Comparison of ENCODE assay signal across 8 cellular contexts in the genomic region with DNA sequence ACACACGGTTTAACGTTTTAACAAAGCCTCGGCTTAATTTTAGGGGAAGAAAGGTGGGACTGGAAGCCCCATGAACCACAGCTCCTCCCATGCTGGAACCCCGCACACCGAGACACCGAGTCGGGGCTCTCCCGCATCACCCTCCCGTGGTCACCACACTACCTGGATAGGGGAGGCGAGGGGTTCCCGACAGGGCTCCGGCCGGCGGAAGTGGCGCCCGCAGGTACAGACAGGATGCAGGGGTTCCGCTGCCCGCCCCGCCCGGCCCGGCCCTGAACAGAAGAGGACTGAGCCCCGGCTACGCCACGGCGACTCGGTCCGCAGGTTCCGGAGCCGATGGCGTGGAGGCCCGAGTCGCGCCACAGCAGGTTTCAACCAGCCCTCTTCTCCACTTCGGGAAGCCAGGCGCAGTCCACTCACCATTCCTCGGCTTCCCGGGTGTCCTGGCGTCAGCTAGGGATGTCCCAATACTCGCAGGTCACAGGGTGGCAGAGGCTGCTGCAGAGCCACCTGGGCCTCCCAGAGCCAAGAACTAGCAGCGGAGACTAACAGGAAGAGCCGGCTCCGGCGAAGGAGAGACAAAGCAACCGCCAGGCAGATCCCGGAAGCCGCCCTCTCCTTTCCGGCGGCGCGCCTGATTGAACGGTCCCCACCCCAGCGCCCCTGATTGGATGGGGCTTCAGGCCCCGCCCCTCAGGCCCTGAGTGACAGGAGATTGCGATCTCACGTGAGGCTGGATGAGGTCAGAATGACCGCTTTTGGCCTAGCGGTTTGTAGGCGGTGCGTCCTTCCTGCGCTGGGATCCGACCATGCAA. TPM values are rescaled to one million over a fixed set of nuclear protein-coding genes. Genes with fewer than 3 reads are reported as not detected.
A peak's percentile ranks its signal among the peaks of the same experiment; 100 is the strongest.
DNase-seq lines count a peak whose midpoint lies in the region; ATAC-seq and TF ChIP-seq lines count a peak whose summit lies in the region.

TSS of gene ZNF669 (minus strand) at position 580 of the 815 bp plus-strand sequence. CDS start at position 423, 157 bp downstream.

- no peaks in the 10 kb centered on the region for H3K4me1 ChIP-seq in testis

- DNase-seq in NCI-H1048 (lab: John Stamatoyannopoulos, UW) (peak; percentile 99), SK-N-MC (ENCODE audit: low read depth, low spot score) (peak; percentile 30), glomerular visceral epithelial cell (ENCODE audit: extremely low spot score) (peak; percentile 96), omental fat pad (ENCODE audit: low spot score) (peak; percentile 88), testis (peak; percentile 99)
- DNase-seq in activated naive CD4-positive, alpha-beta T cell treated with anti-CD3 and anti-CD28 coated beads, Interleukin-2, amount 50 U/mL, for 16 hours: peak; percentile 95

- peaks cover 26% of the 10 kb centered on the region for H3K9me3 ChIP-seq in SK-N-MC (ENCODE audit: low read depth, low read length)
- H3K9me3 ChIP-seq in testis: no peaks in the 10 kb centered on the region

- peak; percentile 45 for TF ChIP-seq POLR2A in testis (IDR thresholded peaks at IDR 0.05)

- WGBS in testis, 2 donors: 0 to 1% methylated on average over 33 to 61 of the region's 61 CpGs

- H3K36me3 ChIP-seq in SK-N-MC (ENCODE audit: insufficient read depth, low read length) (peaks cover 39% of the 10 kb centered on the region), testis (ENCODE audit: low read depth, missing control alignments) (no peaks in the 10 kb centered on the region)

- peak within 1 kb of the TSS; percentile 77 for H3K4me3 ChIP-seq in GM08714 (ENCODE audit: low read length)
- H3K4me3 ChIP-seq in SK-N-MC: peak within 1 kb of the TSS; percentile 84
- peak within 1 kb of the TSS; percentile 71 to 94 for H3K4me3 ChIP-seq in testis

- intact Hi-C loops in testis (cut with DNase I; ENCODE audit: low total_unique reads): no loop called here

- no peaks in the 10 kb centered on the region for H3K27me3 ChIP-seq in testis

- 0 out of 2 replicates have a peak within 1 kb of the TSS, but pooled peaks have one; percentile 4 for H3K27ac ChIP-seq in SK-N-MC
- H3K27ac ChIP-seq in testis: peak within 1 kb of the TSS; percentile 75 to 79

- ATAC-seq in HG02588 (IDR thresholded peaks at IDR 0.05; ENCODE audit: unreplicated experiment) (peak; percentile 99), omental fat pad (ENCODE audit: low FRiP score) (peak; percentile 99)

- TF ChIP-seq CTCF in omental fat pad (IDR thresholded peaks at IDR 0.05) (no peak), testis (IDR thresholded peaks at IDR 0.05) (no peak)

- H3K9ac ChIP-seq in SK-N-MC (ENCODE audit: insufficient read length): peak within 1 kb of the TSS; percentile 81

RNA-seq across cellular contexts. Expression of gene ZNF669, which starts in this region (rescaled TPM):
- total RNA-seq in omental fat pad (1 to 10 TPM; 4.0 to 9.1 (median 6.3) TPM), testis (10 to 100 TPM in 1 of 2 donors, 1 to 10 TPM in 1; 9.4 to 10.6 TPM)
- polyA plus RNA-seq in testis (ENCODE audit: insufficient read depth, low read depth, low replicate concordance): 12.1 TPM

Comparison
In these comparisons a context has a peak if more than half of its experiments do, and no peak if none do; other contexts are left out.
1. Peak in every context shown above with its lines: DNase-seq, ATAC-seq, H3K4me3 ChIP-seq and H3K27ac ChIP-seq.
2. DNase-seq: peak in every context shown above with its lines; median percentile 99 in NCI-H1048; 99 in testis; 96 in glomerular visceral epithelial cell; 95 in activated naive CD4-positive, alpha-beta T cell treated with anti-CD3 and anti-CD28 coated beads, Interleukin-2, amount 50 U/mL, for 16 hours; 88 in omental fat pad; 30 in SK-N-MC.